In the genomic region with DNA sequence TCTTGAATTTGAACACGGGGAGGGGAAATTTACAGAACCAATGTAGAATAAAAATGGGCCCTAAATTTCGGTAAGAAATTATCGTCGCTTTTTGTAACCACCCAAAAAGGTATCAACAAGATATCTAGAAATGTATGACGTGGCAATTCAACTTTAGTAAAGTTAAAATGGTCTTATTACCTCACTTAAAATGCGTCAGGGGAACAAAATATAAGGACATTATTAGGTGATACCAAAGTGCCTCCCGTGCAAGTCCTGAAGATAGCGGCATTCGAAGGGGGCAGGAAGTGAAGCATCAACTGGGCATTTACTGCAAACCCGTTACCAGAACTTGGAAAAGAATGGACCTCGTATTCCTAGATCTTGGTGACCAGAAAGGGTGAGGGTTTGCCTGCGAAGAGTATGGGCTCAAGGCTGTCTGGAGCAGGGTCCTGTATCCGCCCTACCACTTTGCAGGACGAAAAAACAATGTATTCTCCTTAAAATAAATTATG, we compare ENCODE assay signal across 8 cellular contexts. TPM values are rescaled to one million over a fixed set of nuclear protein-coding genes. Genes with fewer than 3 reads are reported as not detected.
DNase-seq lines count a peak whose midpoint lies in the region; ATAC-seq and TF ChIP-seq lines count a peak whose summit lies in the region.

No MANE protein-coding gene starts in this region.

- H3K4me3 ChIP-seq in cardiac muscle cell (peak overlapping the region; percentile 82), adipocyte (ENCODE audit: low read length) (peak overlapping the region; percentile 98), liver (ENCODE audit: low read depth in 1 of 3, low read length in 3 of 3) (peak overlapping the region in 2 of 3 donors; percentile 69 to 87), uterus (peak overlapping the region; percentile 35 to 84)

- DNase-seq in cardiac muscle cell (ENCODE audit: low read depth in 1 of 2, low spot score in 1 of 2) = peak in 1 of 2 donors; percentile 4
- DNase-seq in cardiac septum (ENCODE audit: low spot score) = no peak
- DNase-seq in adipocyte (ENCODE audit: low read depth) = peak; percentile 40
- no peak for DNase-seq in uterus
- DNase-seq in NCI-H2227 (lab: John Stamatoyannopoulos, UW; ENCODE audit: unreplicated experiment) = no peak

- no peak for TF ChIP-seq RAD21 in liver (IDR thresholded peaks at IDR 0.05)

- intact Hi-C loops in cardiac septum (cut with DNase I) (loop anchor here (10.0 kb wide), 1 partner anchor 861 kb away; a partner anchor contains a TSS), uterus (cut with DNase I; ENCODE audit: low total_unique reads) (no loop called here)

- H3K36me3 ChIP-seq in cardiac muscle cell (peaks cover 6% of the 10 kb centered on the region), adipocyte (ENCODE audit: control insufficient read depth, insufficient read depth, low read length, severe bottlenecking) (no peaks in the 10 kb centered on the region), liver (ENCODE audit: control insufficient read depth in 4 of 4, insufficient read depth in 3 of 4, low read depth in 1 of 4, low read length in 3 of 4) (no peaks in the 10 kb centered on the region), uterus (no peaks in the 10 kb centered on the region)

- H3K4me1 ChIP-seq in cardiac muscle cell (ENCODE audit: low read depth) = peaks cover 22% of the 10 kb centered on the region
- peaks cover 15% of the 10 kb centered on the region for H3K4me1 ChIP-seq in adipocyte (ENCODE audit: control insufficient read depth, insufficient read depth, low read length)
- H3K4me1 ChIP-seq in liver (ENCODE audit: control insufficient read depth in 4 of 4, insufficient read depth in 4 of 4, low read length in 3 of 4) = peaks cover 0 to 14% (median 10%) of the 10 kb centered on the region in 4 donors
- peaks cover 3 to 4% of the 10 kb centered on the region in 2 donors for H3K4me1 ChIP-seq in uterus

- ATAC-seq in GM21723 (IDR thresholded peaks at IDR 0.05; ENCODE audit: unreplicated experiment) (no peak), HG03521 (IDR thresholded peaks at IDR 0.05; ENCODE audit: unreplicated experiment) (no peak)

- H3K9me3 ChIP-seq in cardiac muscle cell (ENCODE audit: low read depth) (no peaks in the 10 kb centered on the region), adipocyte (ENCODE audit: control insufficient read depth, low read length) (no peaks in the 10 kb centered on the region), liver (ENCODE audit: control insufficient read depth in 4 of 4, low read length in 3 of 4) (no peaks in the 10 kb centered on the region), uterus (no peaks in the 10 kb centered on the region)

- WGBS in liver = 49% methylated on average over 14 of the region's 14 CpGs

- no peak for TF ChIP-seq POLR2A in uterus (IDR thresholded peaks at IDR 0.05)

- H3K27me3 ChIP-seq in cardiac muscle cell (no peaks in the 10 kb centered on the region), adipocyte (replicated peaks; ENCODE audit: control insufficient read depth, insufficient read depth, low read length) (no peaks in the 10 kb centered on the region), liver (ENCODE audit: control insufficient read depth in 4 of 4, insufficient read depth in 4 of 4, low read length in 3 of 4) (no peaks in the 10 kb centered on the region), uterus (no peaks in the 10 kb centered on the region)

- peak overlapping the region; percentile 89 for H3K27ac ChIP-seq in cardiac muscle cell
- peak overlapping the region in 1 of 2 donors; percentile 21 for H3K27ac ChIP-seq in liver (ENCODE audit: low read depth in 1 of 2, low read length in 2 of 2)
- H3K27ac ChIP-seq in uterus = peak overlapping the region; percentile 83 to 93

- H3K9ac ChIP-seq in adipocyte (ENCODE audit: low read length) (peak overlapping the region; percentile 53), liver (ENCODE audit: low read depth in 1 of 2, low read length in 2 of 2) (peak overlapping the region in 1 of 2 donors; percentile 31)

- TF ChIP-seq CTCF in cardiac muscle cell (IDR thresholded peaks at IDR 0.05; ENCODE audit: low read depth, low read length) (no peak), liver (IDR thresholded peaks at IDR 0.05; ENCODE audit: low read depth, low read length, missing input control) (no peak), uterus (IDR thresholded peaks at IDR 0.05) (no peak)

TF ChIP-seq in liver, 16 proteins besides CTCF, POLR2A, EP300 and RAD21:
- TF ChIP-seq, protein P1, sequence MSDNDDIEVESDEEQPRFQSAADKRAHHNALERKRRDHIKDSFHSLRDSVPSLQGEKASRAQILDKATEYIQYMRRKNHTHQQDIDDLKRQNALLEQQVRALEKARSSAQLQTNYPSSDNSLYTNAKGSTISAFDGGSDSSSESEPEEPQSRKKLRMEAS (IDR thresholded peaks at IDR 0.05) = no peak

RNA-seq across cellular contexts. Expression of a gene that starts 1.0 kb away (rescaled TPM):
- total RNA-seq in cardiac muscle cell = 177 and 272 TPM in 2 replicates
- polyA plus RNA-seq in cardiac muscle cell = 132 and 139 TPM in 2 replicates
- total RNA-seq in cardiac septum = 198 TPM
- 10 to 100 TPM; 13.3 to 25.7 TPM for total RNA-seq in liver
- 1 to 10 TPM; 6.1 to 8.0 TPM for polyA plus RNA-seq in liver
- 100 to 1,000 TPM in 1 of 4 donors, 10 to 100 TPM in 3; 64.7 to 112 (median 73.9) TPM for total RNA-seq in uterus
